8 cellular contexts compared by ENCODE assay signal in the genomic region with DNA sequence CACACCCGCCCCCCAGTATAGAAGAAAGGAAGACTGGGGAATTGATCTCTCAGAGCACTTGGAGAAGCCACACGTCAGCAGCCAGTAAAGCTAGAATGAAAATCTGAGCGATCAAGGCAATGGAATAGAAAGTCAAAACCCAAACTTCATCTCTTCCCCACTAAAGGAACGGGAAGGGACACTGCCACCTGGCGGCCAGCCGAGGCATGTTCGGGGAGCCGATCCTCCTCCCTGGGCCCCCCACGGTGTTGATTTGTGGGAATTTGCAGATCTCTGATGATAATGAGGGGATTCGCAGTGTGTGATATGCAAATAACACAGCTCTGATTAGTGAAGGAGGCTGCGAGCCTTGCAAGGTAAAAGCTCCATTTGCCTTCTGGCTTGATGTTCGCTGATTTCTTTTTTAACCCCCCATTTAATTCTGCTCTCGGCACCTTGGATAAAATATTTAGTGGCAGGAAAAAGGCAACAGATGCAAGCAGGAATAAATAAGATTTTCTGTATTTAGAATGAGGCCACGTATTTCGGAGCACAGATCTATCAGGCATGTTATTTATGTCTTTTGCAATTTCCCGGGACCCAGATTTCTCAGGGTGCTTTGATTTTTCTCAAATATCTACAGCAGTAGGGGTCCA.
DNase-seq lines count a peak whose midpoint lies in the region; ATAC-seq and TF ChIP-seq lines count a peak whose summit lies in the region.

No MANE protein-coding gene starts in this region.

- no peaks in the 10 kb centered on the region for H3K27me3 ChIP-seq in tibial artery

- peak; percentile 43 for DNase-seq in DMS53 (lab: John Stamatoyannopoulos, UW)
- DNase-seq in DMS53 treated with DMSO at 0.1 percent for 48 hours (lab: John Stamatoyannopoulos, UW; ENCODE audit: unreplicated experiment) = no peak
- DNase-seq in OCI-M1 (lab: John Stamatoyannopoulos, UW) = peak; percentile 48
- DNase-seq in endothelial cell (ENCODE audit: low spot score) = peak; percentile 79
- DNase-seq in osteocyte (ENCODE audit: extremely low spot score, unreplicated experiment) = no peak
- no peak for DNase-seq in central memory CD4-positive, alpha-beta T cell
- DNase-seq in tibial artery = no peak

- H3K36me3 Mint-ChIP-seq in endothelial cell (ENCODE audit: low read depth, unreplicated experiment) (no peaks in the 10 kb centered on the region), osteocyte (ENCODE audit: unreplicated experiment) (no peaks in the 10 kb centered on the region)

- H3K9me3 Mint-ChIP-seq in endothelial cell (ENCODE audit: unreplicated experiment) (no peaks in the 10 kb centered on the region), osteocyte (ENCODE audit: unreplicated experiment) (peaks cover 63% of the 10 kb centered on the region)

- H3K4me1 ChIP-seq in tibial artery = no peaks in the 10 kb centered on the region

- peak; percentile 97 for TF ChIP-seq CTCF in endothelial cell (IDR thresholded peaks at IDR 0.05; ENCODE audit: unreplicated experiment)
- peak; percentile 28 for TF ChIP-seq CTCF in osteocyte (IDR thresholded peaks at IDR 0.05)
- TF ChIP-seq CTCF in tibial artery (IDR thresholded peaks at IDR 0.05) = no peak

- intact Hi-C loops in tibial artery (cut with DNase I; ENCODE audit: low total_unique reads) = no loop called here

- H3K36me3 ChIP-seq in tibial artery = no peaks in the 10 kb centered on the region

- peak; percentile 66 for ATAC-seq in HG02642 (IDR thresholded peaks at IDR 0.05; ENCODE audit: poor library complexity, unreplicated experiment)

- H3K27ac ChIP-seq in tibial artery = no peak overlapping the region

- H3K4me1 Mint-ChIP-seq in endothelial cell (ENCODE audit: unreplicated experiment) = no peaks in the 10 kb centered on the region
- H3K4me1 Mint-ChIP-seq in osteocyte (ENCODE audit: unreplicated experiment) = no peaks in the 10 kb centered on the region

- H3K27me3 Mint-ChIP-seq in endothelial cell (ENCODE audit: unreplicated experiment) (peaks cover 3% of the 10 kb centered on the region), osteocyte (ENCODE audit: unreplicated experiment) (no peaks in the 10 kb centered on the region)

- no peak overlapping the region for H3K4me3 ChIP-seq in tibial artery

- no peak overlapping the region for H3K27ac Mint-ChIP-seq in endothelial cell (ENCODE audit: unreplicated experiment)
- H3K27ac Mint-ChIP-seq in osteocyte (ENCODE audit: unreplicated experiment) = no peak overlapping the region

- H3K9me3 ChIP-seq in tibial artery = no peaks in the 10 kb centered on the region

- H3K4me3 Mint-ChIP-seq in endothelial cell (ENCODE audit: unreplicated experiment) (no peak overlapping the region), osteocyte (ENCODE audit: unreplicated experiment) (no peak overlapping the region)

Comparison
In these comparisons a context has a peak if more than half of its experiments do, and no peak if none do; other contexts are left out.
1. DNase-seq: peak in DMS53 (single experiment), OCI-M1 (single experiment) and endothelial cell (single experiment); none in DMS53 treated with DMSO at 0.1 percent for 48 hours (single experiment), osteocyte (single experiment), central memory CD4-positive, alpha-beta T cell (single experiment) and tibial artery (0 of 2).
2. CTCF ChIP-seq: peak in endothelial cell (single experiment) and osteocyte (single experiment); none in tibial artery (0 of 2).